13 cellular contexts compared by ENCODE assay signal in genomic region chr10:79412516-79412915, GRCh38.
"Had no signal": no experiment of that assay in that cellular context is flagged by ENCODE, and none has a peak within 500 bp of the region (broad histone marks: within the 10 kb centered on the region; RNA-seq: fewer than 3 reads in every experiment).

No MANE protein-coding gene starts in this region.

- H3K27me3 ChIP-seq: left lung, ovary, tibial nerve had no signal

- H3K27me3 Mint-ChIP-seq: activated naive CD8-positive, alpha-beta T cell; naive B cell had no signal

- H3K27ac ChIP-seq: epithelial cell of prostate, foreskin keratinocyte, left lung, ovary had no signal

- H3K36me3 ChIP-seq: left lung, ovary had no signal

- H3K9me3 ChIP-seq: left lung, ovary, tibial nerve had no signal

- ATAC-seq: foreskin keratinocyte had no signal

- H3K36me3 Mint-ChIP-seq: naive B cell had no signal

- DNase-seq: amniotic stem cell; caudate nucleus; endodermal cell; foreskin keratinocyte; mammary epithelial cell; naive B cell; stimulated activated CD4-positive, alpha-beta T cell treated with anti-CD3 and anti-CD28 coated beads, Interleukin-2, amount 100 ng/mL, for 24 hours; SW 1271 had no signal

- H3K27ac Mint-ChIP-seq: activated naive CD8-positive, alpha-beta T cell; endodermal cell had no signal

- H3K9me3 Mint-ChIP-seq: endodermal cell, naive B cell had no signal

- H3K4me1 Mint-ChIP-seq: endodermal cell had no signal

- H3K4me3 ChIP-seq: left lung, ovary, tibial nerve had no signal

- H3K4me1 ChIP-seq: foreskin keratinocyte had no signal

- H3K4me3 Mint-ChIP-seq: activated naive CD8-positive, alpha-beta T cell; endodermal cell; naive B cell had no signal
